Comparison of ENCODE assay signal across 2 cellular contexts in genomic region chr11:117335399-117335798, GRCh38.
A peak's percentile ranks its signal among the peaks of the same experiment; 100 is the strongest.
TF ChIP-seq lines count a peak whose summit lies in the region.

No MANE protein-coding gene starts in this region.

TF ChIP-seq in GM12891, 5 proteins besides CTCF, POLR2A, EP300 and RAD21:
- TF ChIP-seq SPI1 (IDR thresholded peaks at IDR 0.05; ENCODE audit: low read depth, low read length) (no peak), TAF1 (IDR thresholded peaks at IDR 0.05; ENCODE audit: low read depth, low read length) (no peak), PAX5 (IDR thresholded peaks at IDR 0.05; ENCODE audit: insufficient read depth, low read length, severe bottlenecking) (no peak), POLR2AphosphoS5 (IDR thresholded peaks at IDR 0.05; ENCODE audit: low read depth, low read length) (no peak), POU2F2 (IDR thresholded peaks at IDR 0.05; ENCODE audit: low read depth, low read length) (no peak)

TF ChIP-seq in GM12878, 131 proteins besides CTCF, POLR2A, EP300 and RAD21:
- TF ChIP-seq ZBTB40 (IDR thresholded peaks at IDR 0.05; ENCODE audit: borderline replicate concordance) (peak; percentile 49), BCL3 (IDR thresholded peaks at IDR 0.05; ENCODE audit: borderline replicate concordance, insufficient read depth, low read depth, low read length, poor library complexity, severe bottlenecking) (no peak), RAD51 (IDR thresholded peaks at IDR 0.05) (no peak), ZNF384 (IDR thresholded peaks at IDR 0.05; ENCODE audit: borderline replicate concordance, low read depth, low read length) (peak; percentile 37; the same call in 1 of the 2 replicates), BACH1 (IDR thresholded peaks at IDR 0.05; ENCODE audit: borderline replicate concordance) (no peak)
